Comparison of ENCODE assay signal across 32 cellular contexts in genomic region chr9:84173961-84174360, GRCh38.
"Had no signal": no experiment of that assay in that cellular context is flagged by ENCODE, and none has a peak within 500 bp of the region (broad histone marks: within the 10 kb centered on the region; RNA-seq: fewer than 3 reads in every experiment).

No MANE protein-coding gene starts in this region.

- H2AFZ ChIP-seq: hepatocyte had no signal

- H3K9me3 ChIP-seq: adrenal gland, body of pancreas, esophagus squamous epithelium, gastroesophageal sphincter, heart right ventricle had no signal

- H3K27ac ChIP-seq: adrenal gland, body of pancreas, coronary artery, epithelial cell of prostate, esophagus squamous epithelium, gastroesophageal sphincter, heart right ventricle, hepatocyte, WERI-Rb-1 had no signal

- DNase-seq: activated B cell treated with CpG ODN at 0.5 μM for 24 hours; activated CD4-positive, alpha-beta T cell treated with anti-CD3 and anti-CD28 coated beads for 48 hours; activated CD4-positive, alpha-beta T cell treated with anti-CD3 and anti-CD28 coated beads, Interleukin-2, amount 50 U/mL, for 1 hour; activated CD4-positive, alpha-beta T cell treated with anti-CD3 and anti-CD28 coated beads, Interleukin-2, amount 50 U/mL, for 48 hours; activated CD8-positive, alpha-beta memory T cell treated with anti-CD3 and anti-CD28 coated beads for 24 hours; activated CD8-positive, alpha-beta T cell treated with anti-CD3 and anti-CD28 coated beads for 36 hours; activated effector memory CD4-positive, alpha-beta T cell treated with Interleukin-2 at 50 U/mL for 16 hours; activated gamma-delta T cell treated with Interleukin-2 at 50 U/mL for 16 hours; activated naive CD4-positive, alpha-beta T cell treated with anti-CD3 and anti-CD28 coated beads, Interleukin-2, amount 50 U/mL, for 16 hours; activated naive CD4-positive, alpha-beta T cell treated with Interleukin-2 at 50 U/mL for 16 hours; activated T-cell treated with anti-CD3 and anti-CD28 coated beads, Interleukin-2, amount 50 U/mL, for 4 hours; adrenal gland; amygdala; aorta; body of pancreas; caudate nucleus; cerebellar nuclear complex; dermis blood vessel endothelial cell; effector CD4-positive, alpha-beta T cell; effector memory CD8-positive, alpha-beta T cell; esophagus squamous epithelium; foreskin melanocyte; heart right ventricle; T-helper 17 cell; T1000; WERI-Rb-1 had no signal

- H3K4me3 ChIP-seq: adrenal gland, body of pancreas, coronary artery, esophagus squamous epithelium, gastroesophageal sphincter, heart right ventricle, hepatocyte had no signal

- H3K79me2 ChIP-seq: hepatocyte had no signal

- H3K36me3 ChIP-seq: adrenal gland, esophagus squamous epithelium, gastroesophageal sphincter, heart right ventricle, WERI-Rb-1 had no signal

- H3K4me2 ChIP-seq: hepatocyte had no signal

- H3K4me1 ChIP-seq: adrenal gland, body of pancreas had no signal

- ATAC-seq: activated CD4-positive, CD25-positive, alpha-beta regulatory T cell treated with anti-CD3 and anti-CD28 coated beads, Interleukin-2, amount 50 U/mL, for 24 hours; activated CD8-positive, alpha-beta T cell treated with anti-CD3 and anti-CD28 coated beads for 36 hours; activated T-cell treated with anti-CD3 and anti-CD28 coated beads, Interleukin-2, amount 50 U/mL, for 4 hours; activated T-helper 17 cell treated with anti-CD3 and anti-CD28 coated beads, Interleukin-2, amount 50 U/mL, for 72 hours; body of pancreas; effector memory CD8-positive, alpha-beta T cell; gastroesophageal sphincter; heart right ventricle; T-helper 17 cell had no signal

- H3K27me3 ChIP-seq: adrenal gland, body of pancreas, esophagus squamous epithelium, gastroesophageal sphincter, heart right ventricle, hepatocyte had no signal
